In the genomic region with DNA sequence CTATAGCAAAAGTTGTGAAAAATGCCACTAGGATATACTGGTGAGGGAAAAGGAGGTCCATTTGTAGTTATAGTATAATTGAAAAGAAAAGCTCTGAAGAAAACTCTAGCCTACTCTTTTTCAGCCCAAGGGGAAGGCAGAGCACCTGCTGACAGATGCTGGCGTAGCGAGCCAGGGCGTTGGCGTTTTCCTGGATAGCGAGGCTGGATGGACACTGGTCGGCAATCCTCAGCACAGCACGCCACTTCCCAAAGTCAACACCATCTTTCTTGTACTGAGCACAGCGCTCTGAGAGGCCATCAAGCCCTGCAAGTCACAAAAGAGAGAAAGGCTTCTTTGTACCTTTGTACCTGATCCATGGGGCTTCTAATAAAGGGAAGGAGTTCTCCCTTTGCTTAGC, we compare ENCODE assay signal across 25 cellular contexts. TPM values are rescaled to one million over a fixed set of nuclear protein-coding genes. Genes with fewer than 3 reads are reported as not detected.
DNase-seq lines count a peak whose midpoint lies in the region; ATAC-seq, FAIRE-seq and TF ChIP-seq lines count a peak whose summit lies in the region.
"Had no signal": no experiment of that assay in that cellular context is flagged by ENCODE, and none has a peak within 500 bp of the region (broad histone marks: within the 10 kb centered on the region; RNA-seq: fewer than 3 reads in every experiment).

No MANE protein-coding gene starts in this region.

- H3K27ac ChIP-seq in DOHH2 (ENCODE audit: low read depth, low read length) (no peak overlapping the region; the same call in 1 of the 2 replicates), GM12878 (ENCODE audit: control insufficient read depth, insufficient read depth) (peak overlapping the region; percentile 19; the same call in 1 of the 2 replicates), uterus (no peak overlapping the region)
- H3K27ac ChIP-seq in CD8-positive, alpha-beta memory T cell (ENCODE audit: low read depth, low read length) = no peak overlapping the region
- H3K27ac ChIP-seq: SJSA1 had no signal

- no TSS peak for BruUV-seq in GM12878 (replicated peaks; lab: Mats Ljungman, UMichigan)

- H3K4me3 ChIP-seq in DOHH2 (ENCODE audit: low read length) (no peak overlapping the region), GM12878 (no peak overlapping the region), uterus (no peak overlapping the region)
- no peak overlapping the region for H3K4me3 ChIP-seq in CD8-positive, alpha-beta memory T cell (ENCODE audit: low read length)
- H3K4me3 ChIP-seq: SJSA1 had no signal

- no peaks in the 10 kb centered on the region; the same call in 1 of the 2 replicates for H3K9me2 ChIP-seq in DOHH2 (replicated peaks; ENCODE audit: control insufficient read depth, low read length)

- H4K20me1 ChIP-seq in DOHH2 (ENCODE audit: control insufficient read depth, insufficient read depth, low read depth, low read length) (no peaks in the 10 kb centered on the region), GM12878 (ENCODE audit: control insufficient read depth, insufficient read depth) (no peaks in the 10 kb centered on the region)

- H3K36me3 Mint-ChIP-seq in memory B cell = peaks cover 5% of the 10 kb centered on the region
- H3K36me3 Mint-ChIP-seq in CD8-positive, alpha-beta memory T cell = peaks cover 0 to 9% (median 0%) of the 10 kb centered on the region in 3 donors
- H3K36me3 Mint-ChIP-seq in natural killer cell treated with Interleukin-12 subunit alpha and Interleukin-12 subunit beta and Interleukin-15 and Interleukin-18, amount 100 ng/mL, for 72 hours = peaks cover 14% of the 10 kb centered on the region
- H3K36me3 Mint-ChIP-seq: CD4-positive, CD25-positive, alpha-beta regulatory T cell had no signal

- H3K36me3 ChIP-seq in DOHH2 (ENCODE audit: control insufficient read depth, low read length) (no peaks in the 10 kb centered on the region), GM12878 (ENCODE audit: control insufficient read depth in 2 of 2, insufficient read depth in 2 of 2, low read length in 1 of 2) (no peaks in the 10 kb centered on the region), uterus (no peaks in the 10 kb centered on the region)
- H3K36me3 ChIP-seq in CD8-positive, alpha-beta memory T cell (ENCODE audit: insufficient read depth, low read length) = no peaks in the 10 kb centered on the region
- H3K36me3 ChIP-seq: BE2C, SJSA1 had no signal

- SMC1A ChIA-PET in GM12878 (lab: Charles Lee; ENCODE audit: uncharacterized antibody, unreplicated experiment) = interaction anchor here (0.8 to 2.2 kb wide), 7 partner anchors 10 to 33 kb away, joined by 3 to 9 read pairs (median 4); partner anchors contain the start of genes MRPL50 and ZNF189

- peak overlapping the region; percentile 88 for H3K27ac Mint-ChIP-seq in memory B cell
- no peak overlapping the region for H3K27ac Mint-ChIP-seq in CD8-positive, alpha-beta memory T cell
- no peak overlapping the region for H3K27ac Mint-ChIP-seq in natural killer cell treated with Interleukin-12 subunit alpha and Interleukin-12 subunit beta and Interleukin-15 and Interleukin-18, amount 100 ng/mL, for 72 hours
- H3K27ac Mint-ChIP-seq: CD4-positive, CD25-positive, alpha-beta regulatory T cell had no signal

- H3K4me2 ChIP-seq in DOHH2 (ENCODE audit: low read length) = peak overlapping the region; percentile 57
- no peak overlapping the region for H3K4me2 ChIP-seq in GM12878 (ENCODE audit: control insufficient read depth, insufficient read depth)

- CTCF ChIA-PET in GM12878 (lab: Yijun Ruan, JAX) = interaction anchor here (1.0 to 2.5 kb wide), 8 partner anchors 8 to 81 kb away, joined by 3 to 9 read pairs (median 4); no protein-coding TSS in a partner anchor
- CTCF ChIA-PET in CD8-positive, alpha-beta memory T cell (lab: Charles Lee) = no interaction called here

- H3K79me2 ChIP-seq in DOHH2 (ENCODE audit: control insufficient read depth, low read length) = no peaks in the 10 kb centered on the region
- H3K79me2 ChIP-seq in GM12878 (ENCODE audit: control insufficient read depth, insufficient read depth, low read length) = no peaks in the 10 kb centered on the region

- no peaks in the 10 kb centered on the region for H3F3A ChIP-seq in DOHH2 (ENCODE audit: control insufficient read depth, insufficient read depth)

- POLR2A ChIA-PET in GM12878 (lab: Charles Lee) = interaction anchor here (1.0 to 2.4 kb wide), 4 partner anchors 17 to 28 kb away, joined by 3 to 16 read pairs (median 3); partner anchors contain the start of genes MRPL50 and ZNF189
- POLR2A ChIA-PET in CD8-positive, alpha-beta memory T cell (lab: Charles Lee) = no interaction called here

- RAD21 ChIA-PET in GM12878 (lab: Charles Lee; ENCODE audit: unreplicated experiment) = interaction anchor here (1.0 to 3.3 kb wide), 3 partner anchors 19 to 28 kb away, joined by 3 to 14 read pairs (median 6); partner anchors contain the start of genes MRPL50 and ZNF189

- no peak for FAIRE-seq in GM12878 (lab: Jason Lieb, UNC)
- FAIRE-seq: A204.1, GM12891 had no signal

- no peak for TF ChIP-seq EP300 in GM12878 (IDR thresholded peaks at IDR 0.05; ENCODE audit: borderline replicate concordance in 1 of 2, control insufficient read depth in 1 of 2, low read depth in 2 of 2, low read length in 2 of 2)

- no peak overlapping the region for H2AFZ ChIP-seq in GM12878 (ENCODE audit: control insufficient read depth, low read depth, low read length)

- intact Hi-C loops in GM12878 (cut with micrococcal nuclease; ENCODE audit: unreplicated experiment) (no loop called here), uterus (cut with DNase I; ENCODE audit: low total_unique reads) (no loop called here)

- no peak for ATAC-seq in GM12878
- ATAC-seq in memory B cell (ENCODE audit: low read depth) = no peak
- no peak for ATAC-seq in natural killer cell treated with Interleukin-12 subunit alpha and Interleukin-12 subunit beta and Interleukin-15 and Interleukin-18, amount 100 ng/mL, for 72 hours
- ATAC-seq: Right ventricle myocardium inferior had no signal

- peaks cover 8% of the 10 kb centered on the region for H3K9me3 Mint-ChIP-seq in memory B cell
- H3K9me3 Mint-ChIP-seq in CD8-positive, alpha-beta memory T cell = peaks cover 0 to 11% (median 6%) of the 10 kb centered on the region in 5 donors
- peaks cover 12% of the 10 kb centered on the region for H3K9me3 Mint-ChIP-seq in natural killer cell treated with Interleukin-12 subunit alpha and Interleukin-12 subunit beta and Interleukin-15 and Interleukin-18, amount 100 ng/mL, for 72 hours

- no peaks in the 10 kb centered on the region for H3K27me3 Mint-ChIP-seq in memory B cell
- H3K27me3 Mint-ChIP-seq in CD8-positive, alpha-beta memory T cell = peaks cover 7 to 12% of the 10 kb centered on the region in 2 donors
- H3K27me3 Mint-ChIP-seq in natural killer cell treated with Interleukin-12 subunit alpha and Interleukin-12 subunit beta and Interleukin-15 and Interleukin-18, amount 100 ng/mL, for 72 hours = peaks cover 13 to 21% of the 10 kb centered on the region in 2 donors

- TF ChIP-seq RAD21 in GM12878 (IDR thresholded peaks at IDR 0.05; ENCODE audit: insufficient read depth, low read depth, low read length) = no peak

- TF ChIP-seq POLR2A in GM12878 (IDR thresholded peaks at IDR 0.05; ENCODE audit: low read depth, low read length) (no peak), uterus (IDR thresholded peaks at IDR 0.05) (no peak)

- H3K9ac ChIP-seq in GM12878 (ENCODE audit: control insufficient read depth, insufficient read depth, low read length) = no peak overlapping the region

- peaks cover 9% of the 10 kb centered on the region for H3K4me1 Mint-ChIP-seq in memory B cell
- H3K4me1 Mint-ChIP-seq in CD8-positive, alpha-beta memory T cell = no peaks in the 10 kb centered on the region
- H3K4me1 Mint-ChIP-seq in natural killer cell treated with Interleukin-12 subunit alpha and Interleukin-12 subunit beta and Interleukin-15 and Interleukin-18, amount 100 ng/mL, for 72 hours (ENCODE audit: low read depth in 2 of 2) = no peaks in the 10 kb centered on the region
- H3K4me1 Mint-ChIP-seq: CD4-positive, CD25-positive, alpha-beta regulatory T cell had no signal

- H3K27me3 ChIP-seq in DOHH2 (ENCODE audit: control insufficient read depth, low read length) (no peaks in the 10 kb centered on the region), GM12878 (replicated peaks in 1 of 2; ENCODE audit: control insufficient read depth in 2 of 2, insufficient read depth in 2 of 2, low read length in 1 of 2) (no peaks in the 10 kb centered on the region), uterus (no peaks in the 10 kb centered on the region)
- H3K27me3 ChIP-seq in CD8-positive, alpha-beta memory T cell (ENCODE audit: insufficient read depth, low read length, poor library complexity, severe bottlenecking) = no peaks in the 10 kb centered on the region

- peaks cover 17% of the 10 kb centered on the region for H3K4me1 ChIP-seq in DOHH2 (ENCODE audit: control insufficient read depth, low read length)
- H3K4me1 ChIP-seq in GM12878 (ENCODE audit: control insufficient read depth, insufficient read depth, low read length) = peaks cover 5% of the 10 kb centered on the region; the same call in 1 of the 2 replicates
- no peaks in the 10 kb centered on the region for H3K4me1 ChIP-seq in CD8-positive, alpha-beta memory T cell (ENCODE audit: insufficient read depth, low read length)
- no peaks in the 10 kb centered on the region for H3K4me1 ChIP-seq in uterus
- H3K4me1 ChIP-seq: BE2C, SJSA1 had no signal

- TF ChIP-seq CTCF in DOHH2 (IDR thresholded peaks at IDR 0.05; ENCODE audit: low read depth, low read length, poor library complexity, severe bottlenecking) = no peak
- no peak for TF ChIP-seq CTCF in GM12878 (IDR thresholded peaks at IDR 0.05 in 2 of 3, conservative IDR thresholded peaks at IDR 0.05 in 1 of 3; ENCODE audit: control insufficient read depth in 2 of 3, extremely low read depth in 1 of 3, insufficient read depth in 1 of 3, low read depth in 3 of 3, low read length in 3 of 3)
- no peak for TF ChIP-seq CTCF in uterus (IDR thresholded peaks at IDR 0.05)

- 85% methylated on average over 8 of the region's 8 CpGs for WGBS in GM12878 (ENCODE audit: insufficient coverage, insufficient replicate concordance, low lambda C conversion rate, missing lambda C conversion rate)

- H3K9me3 ChIP-seq in DOHH2 (ENCODE audit: control insufficient read depth, insufficient read depth, low read length) (peaks cover 2% of the 10 kb centered on the region; the same call in 1 of the 2 replicates), GM12878 (replicated peaks; ENCODE audit: control insufficient read depth, insufficient read depth, low read length) (no peaks in the 10 kb centered on the region; the same call in 1 of the 3 replicates), uterus (no peaks in the 10 kb centered on the region)
- H3K9me3 ChIP-seq in CD8-positive, alpha-beta memory T cell (ENCODE audit: low read length) = no peaks in the 10 kb centered on the region
- H3K9me3 ChIP-seq: BE2C, SJSA1 had no signal

- in situ Hi-C loops in GM12878 (cut with MboI) = no loop called here

- DNase-seq in NCI-H146 (lab: John Stamatoyannopoulos, UW) = peak; percentile 77
- no peak for DNase-seq in GM12878 (ENCODE audit: low read depth, low spot score)
- DNase-seq in memory B cell (ENCODE audit: low spot score in 2 of 2) = no peak
- no peak for DNase-seq in CD8-positive, alpha-beta memory T cell
- DNase-seq in uterus = no peak
- no peak for DNase-seq in natural killer cell treated with Interleukin-12 subunit alpha and Interleukin-12 subunit beta and Interleukin-15 and Interleukin-18, amount 100 ng/mL, for 72 hours (ENCODE audit: low spot score)
- DNase-seq: BE2C; CD4-positive, CD25-positive, alpha-beta regulatory T cell; COR-L47; DMS 273 treated with DMSO at 0.1 percent for 48 hours; DMS79 treated with DMSO at 0.1 percent for 48 hours; Kasumi-1; NCI-H1417 treated with DMSO at 0.1 percent for 48 hours; NCI-H2029; NCI-H2227 treated with DMSO at 0.1 percent for 48 hours; NCI-H510A; OCI-M1 had no signal

- H3K4me3 Mint-ChIP-seq in memory B cell = no peak overlapping the region
- no peak overlapping the region for H3K4me3 Mint-ChIP-seq in CD8-positive, alpha-beta memory T cell
- no peak overlapping the region for H3K4me3 Mint-ChIP-seq in natural killer cell treated with Interleukin-12 subunit alpha and Interleukin-12 subunit beta and Interleukin-15 and Interleukin-18, amount 100 ng/mL, for 72 hours
- H3K4me3 Mint-ChIP-seq: CD4-positive, CD25-positive, alpha-beta regulatory T cell had no signal

RNA-seq across cellular contexts. Expression of gene ALDOB, which starts 8.2 kb away (rescaled TPM):
- not detected in 2 replicates for total RNA-seq in GM12878 (2013; cell fraction: nucleolus; rRNA removed)
- total RNA-seq in GM12878 (2014; rRNA removed) (not detected in 2 replicates), GM12878 (2014; rRNA removed; fragmentation: Illumina TruSeq; extraction: Trizol) (not detected in 2 replicates), GM12878 (2021) (0.66 and 0.82 TPM in 2 replicates), uterus (under 1 TPM in 1 of 4 donors, not detected in 3; 0.95 TPM)
- polyA plus RNA-seq in GM12878 (2011; ENCODE audit: low read depth) = not detected
- polyA plus RNA-seq in GM12878 (2011; rRNA removed) (0.04 and 0.09 TPM in 2 replicates), GM12878 (2014; fragmentation: Illumina TruSeq; extraction: Trizol) (not detected in 2 replicates), GM12878 (2014; fragmentation: Nextera tagmentation; extraction: Ambion mirVana) (not detected), GM12878 (2014; rRNA removed) (0.03 TPM in 1 of 2 replicates, not detected in the other), GM12878 (2016; fragmentation: Nextera tagmentation; extraction: Ambion mirVana) (not detected)
- polyA plus RNA-seq in GM12878 (2011; cell fraction: cytosol; rRNA removed) = 0.10 and 0.13 TPM in 2 replicates
- polyA plus RNA-seq in GM12878 (2011; cell fraction: nucleus; rRNA removed) = not detected in 2 replicates
- not detected in 2 replicates for polyA plus RNA-seq in GM12878 (2012)
- polyA minus RNA-seq in GM12878 (2011; rRNA and poly(A)+ RNA removed) = 0.41 TPM in 1 of 2 replicates, not detected in the other
- polyA minus RNA-seq in GM12878 (2011; cell fraction: cytosol; rRNA and poly(A)+ RNA removed) = not detected in 2 replicates
- not detected in 2 replicates for polyA minus RNA-seq in GM12878 (2011; cell fraction: nucleus; rRNA and poly(A)+ RNA removed)
- total RNA-seq in CD8-positive, alpha-beta memory T cell = not detected
- not detected for polyA plus RNA-seq in CD8-positive, alpha-beta memory T cell
- total RNA-seq in natural killer cell treated with Interleukin-12 subunit alpha and Interleukin-12 subunit beta and Interleukin-15 and Interleukin-18, amount 100 ng/mL, for 72 hours = not detected
- total RNA-seq: CD4-positive, CD25-positive, alpha-beta regulatory T cell; H4; MCF 10A; SJSA1; T-helper 1 cell treated with Interleukin-12 subunit alpha and Interleukin-12 subunit beta and Interleukin-4 antibody, amounts not matched to agents 30 ng/mL and 1 ng/mL, for 36 hours had no signal
- polyA plus RNA-seq: CD4-positive, CD25-positive, alpha-beta regulatory T cell had no signal

RNA-seq across cellular contexts. Expression of gene ZNF189, which starts 28.7 kb away (rescaled TPM):
- 36.4 and 37.2 TPM in 2 replicates for total RNA-seq in GM12878 (2013; cell fraction: nucleolus; rRNA removed)
- 7.9 and 9.8 TPM in 2 replicates for total RNA-seq in GM12878 (2014; rRNA removed)
- total RNA-seq in GM12878 (2014; rRNA removed; fragmentation: Illumina TruSeq; extraction: Trizol) = 12.2 and 12.3 TPM in 2 replicates
- 8.7 and 9.6 TPM in 2 replicates for total RNA-seq in GM12878 (2021)
- polyA plus RNA-seq in GM12878 (2011; ENCODE audit: low read depth) = 3.8 TPM
- 8.6 and 13.7 TPM in 2 replicates for polyA plus RNA-seq in GM12878 (2011; rRNA removed)
- 2.6 and 3.6 TPM in 2 replicates for polyA plus RNA-seq in GM12878 (2011; cell fraction: cytosol; rRNA removed)
- polyA plus RNA-seq in GM12878 (2011; cell fraction: nucleus; rRNA removed) = 9.2 and 10.7 TPM in 2 replicates
- 6.3 and 8.4 TPM in 2 replicates for polyA plus RNA-seq in GM12878 (2012)
- 10.7 and 12.6 TPM in 2 replicates for polyA plus RNA-seq in GM12878 (2014; fragmentation: Illumina TruSeq; extraction: Trizol)
- polyA plus RNA-seq in GM12878 (2014; fragmentation: Nextera tagmentation; extraction: Ambion mirVana) = 1 to 10 TPM; 3.1 to 3.6 TPM
- polyA plus RNA-seq in GM12878 (2014; rRNA removed) = 5.8 and 6.9 TPM in 2 replicates
- polyA plus RNA-seq in GM12878 (2016; fragmentation: Nextera tagmentation; extraction: Ambion mirVana) = 1 to 10 TPM; 5.1 to 5.2 TPM
- polyA minus RNA-seq in GM12878 (2011; rRNA and poly(A)+ RNA removed) = 6.4 and 10.8 TPM in 2 replicates
- 2.7 and 3.2 TPM in 2 replicates for polyA minus RNA-seq in GM12878 (2011; cell fraction: cytosol; rRNA and poly(A)+ RNA removed)
- polyA minus RNA-seq in GM12878 (2011; cell fraction: nucleus; rRNA and poly(A)+ RNA removed) = 11.7 and 14.7 TPM in 2 replicates
- 1 to 10 TPM; 9.7 to 9.9 TPM for total RNA-seq in CD8-positive, alpha-beta memory T cell
- polyA plus RNA-seq in CD8-positive, alpha-beta memory T cell = 2.9 TPM
- 10 to 100 TPM; 18.8 to 61.9 (median 34.0) TPM for total RNA-seq in uterus
- total RNA-seq in natural killer cell treated with Interleukin-12 subunit alpha and Interleukin-12 subunit beta and Interleukin-15 and Interleukin-18, amount 100 ng/mL, for 72 hours = 10 to 100 TPM; 11.1 to 12.6 TPM

RNA-seq across cellular contexts. Expression of gene MRPL50, which starts 28.9 kb away (rescaled TPM):
- total RNA-seq in GM12878 (2013; cell fraction: nucleolus; rRNA removed) = 21.4 and 24.7 TPM in 2 replicates
- total RNA-seq in GM12878 (2014; rRNA removed) = 18.2 and 22.0 TPM in 2 replicates
- 25.2 and 25.7 TPM in 2 replicates for total RNA-seq in GM12878 (2014; rRNA removed; fragmentation: Illumina TruSeq; extraction: Trizol)
- 12.8 and 13.5 TPM in 2 replicates for total RNA-seq in GM12878 (2021)
- polyA plus RNA-seq in GM12878 (2011; ENCODE audit: low read depth) = 8.9 TPM
- polyA plus RNA-seq in GM12878 (2011; rRNA removed) = 30.0 and 42.8 TPM in 2 replicates
- 7.8 and 11.4 TPM in 2 replicates for polyA plus RNA-seq in GM12878 (2011; cell fraction: cytosol; rRNA removed)
- polyA plus RNA-seq in GM12878 (2011; cell fraction: nucleus; rRNA removed) = 8.9 and 9.2 TPM in 2 replicates
- 8.2 and 10.1 TPM in 2 replicates for polyA plus RNA-seq in GM12878 (2012)
- 25.7 and 29.6 TPM in 2 replicates for polyA plus RNA-seq in GM12878 (2014; fragmentation: Illumina TruSeq; extraction: Trizol)
- polyA plus RNA-seq in GM12878 (2014; fragmentation: Nextera tagmentation; extraction: Ambion mirVana) = 10 to 100 TPM; 50.3 to 79.4 TPM
- polyA plus RNA-seq in GM12878 (2014; rRNA removed) = 13.8 and 14.1 TPM in 2 replicates
- 10 to 100 TPM; 33.9 to 34.8 TPM for polyA plus RNA-seq in GM12878 (2016; fragmentation: Nextera tagmentation; extraction: Ambion mirVana)
- polyA minus RNA-seq in GM12878 (2011; rRNA and poly(A)+ RNA removed) = 3.5 and 5.4 TPM in 2 replicates
- 2.0 and 3.1 TPM in 2 replicates for polyA minus RNA-seq in GM12878 (2011; cell fraction: cytosol; rRNA and poly(A)+ RNA removed)
- polyA minus RNA-seq in GM12878 (2011; cell fraction: nucleus; rRNA and poly(A)+ RNA removed) = 4.8 and 5.7 TPM in 2 replicates
- 10 to 100 TPM; 16.2 to 16.4 TPM for total RNA-seq in CD8-positive, alpha-beta memory T cell
- 13.0 TPM for polyA plus RNA-seq in CD8-positive, alpha-beta memory T cell
- 10 to 100 TPM; 11.5 to 44.8 (median 23.2) TPM for total RNA-seq in uterus
- total RNA-seq in natural killer cell treated with Interleukin-12 subunit alpha and Interleukin-12 subunit beta and Interleukin-15 and Interleukin-18, amount 100 ng/mL, for 72 hours = 10 to 100 TPM in 1 of 2 donors, 1 to 10 TPM in 1; 9.1 to 10.5 TPM

RNA-seq across cellular contexts. Expression of gene BAAT, which starts 42.5 kb away (rescaled TPM):
- not detected in 2 replicates for total RNA-seq in GM12878 (2013; cell fraction: nucleolus; rRNA removed)
- 0.06 TPM in 1 of 2 replicates, not detected in the other for total RNA-seq in GM12878 (2014; rRNA removed)
- 0.04 and 0.05 TPM in 2 replicates for total RNA-seq in GM12878 (2014; rRNA removed; fragmentation: Illumina TruSeq; extraction: Trizol)
- 0.16 and 0.26 TPM in 2 replicates for total RNA-seq in GM12878 (2021)
- polyA plus RNA-seq in GM12878 (2011; ENCODE audit: low read depth) = not detected
- 0.04 and 0.05 TPM in 2 replicates for polyA plus RNA-seq in GM12878 (2011; rRNA removed)
- polyA plus RNA-seq in GM12878 (2011; cell fraction: cytosol; rRNA removed) = not detected in 2 replicates
- 0.06 and 0.12 TPM in 2 replicates for polyA plus RNA-seq in GM12878 (2011; cell fraction: nucleus; rRNA removed)
- polyA plus RNA-seq in GM12878 (2012) = not detected in 2 replicates
- 0.06 and 0.08 TPM in 2 replicates for polyA plus RNA-seq in GM12878 (2014; fragmentation: Illumina TruSeq; extraction: Trizol)
- polyA plus RNA-seq in GM12878 (2014; fragmentation: Nextera tagmentation; extraction: Ambion mirVana) = under 1 TPM; 0.02 to 0.10 TPM
- 0.08 and 0.10 TPM in 2 replicates for polyA plus RNA-seq in GM12878 (2014; rRNA removed)
- not detected for polyA plus RNA-seq in GM12878 (2016; fragmentation: Nextera tagmentation; extraction: Ambion mirVana)
- 0.15 TPM in 1 of 2 replicates, not detected in the other for polyA minus RNA-seq in GM12878 (2011; rRNA and poly(A)+ RNA removed)
- polyA minus RNA-seq in GM12878 (2011; cell fraction: cytosol; rRNA and poly(A)+ RNA removed) = not detected in 2 replicates
- polyA minus RNA-seq in GM12878 (2011; cell fraction: nucleus; rRNA and poly(A)+ RNA removed) = not detected in 2 replicates
- total RNA-seq in CD8-positive, alpha-beta memory T cell = not detected
- polyA plus RNA-seq in CD8-positive, alpha-beta memory T cell = 0.12 TPM
- not detected for total RNA-seq in uterus
- total RNA-seq in natural killer cell treated with Interleukin-12 subunit alpha and Interleukin-12 subunit beta and Interleukin-15 and Interleukin-18, amount 100 ng/mL, for 72 hours = under 1 TPM in 1 of 2 donors, not detected in 1; 0.07 TPM
- total RNA-seq: H4, Right ventricle myocardium inferior, SJSA1 had no signal
